Comparison of ENCODE assay signal across 1 cellular context in genomic region chr6:35673755-35674154, GRCh38.
TF ChIP-seq lines count a peak whose summit lies in the region.

No MANE protein-coding gene starts in this region.

TF ChIP-seq in IMR-90, 13 proteins besides CTCF, POLR2A, EP300 and RAD21:
- TF ChIP-seq MAZ (IDR thresholded peaks at IDR 0.05; ENCODE audit: borderline replicate concordance, low read depth, low read length) (no peak), CHD1 (IDR thresholded peaks at IDR 0.05; ENCODE audit: low read depth, low read length) (no peak), CEBPB (IDR thresholded peaks at IDR 0.05; ENCODE audit: low read depth, low read length) (no peak)
